8 cellular contexts compared by ENCODE assay signal in genomic region chr6:125749864-125750691, GRCh38. TPM values are rescaled to one million over a fixed set of nuclear protein-coding genes. Genes with fewer than 3 reads are reported as not detected.
DNase-seq lines count a peak whose midpoint lies in the region; ATAC-seq and TF ChIP-seq lines count a peak whose summit lies in the region.

No MANE protein-coding gene starts in this region.

- H3K4me1 ChIP-seq in fibroblast of lung (ENCODE audit: control insufficient read depth, extremely low read depth, insufficient read depth, low read length) (peaks cover 10% of the 10 kb centered on the region), osteoblast (ENCODE audit: insufficient read depth, low read length) (peaks cover 20% of the 10 kb centered on the region)

- no peaks in the 10 kb centered on the region for H3K9me3 Mint-ChIP-seq in activated T-cell treated with anti-CD3 and anti-CD28 coated beads, Interleukin-2, amount 50 U/mL, for 4 hours

- ATAC-seq in activated T-cell treated with anti-CD3 and anti-CD28 coated beads, Interleukin-2, amount 50 U/mL, for 4 hours, result no peak
- ATAC-seq in GM18517 (IDR thresholded peaks at IDR 0.05; ENCODE audit: unreplicated experiment), result no peak
- no peak for ATAC-seq in HG03439 (IDR thresholded peaks at IDR 0.05; ENCODE audit: unreplicated experiment)

- DNase-seq in activated T-cell treated with anti-CD3 and anti-CD28 coated beads, Interleukin-2, amount 50 U/mL, for 4 hours, result no peak
- DNase-seq in activated T-cell treated with anti-CD3 and anti-CD28 coated beads for 4 hours, result no peak
- DNase-seq in SW480 (ENCODE audit: low spot score), result peak; percentile 46
- no peak for DNase-seq in fibroblast of lung (ENCODE audit: low read depth in 2 of 2)
- DNase-seq in osteoblast (ENCODE audit: insufficient read length, low spot score, missing footprints), result no peak
- DNase-seq in GM10266 (ENCODE audit: extremely low spot score), result no peak

- H3K9me3 ChIP-seq in fibroblast of lung (ENCODE audit: control insufficient read depth, insufficient read depth, low read depth, low read length) (no peaks in the 10 kb centered on the region), osteoblast (ENCODE audit: low read depth, low read length) (no peaks in the 10 kb centered on the region)

- H3K27ac ChIP-seq in fibroblast of lung (ENCODE audit: insufficient read depth, low read length), result no peak overlapping the region
- no peak overlapping the region for H3K27ac ChIP-seq in osteoblast (ENCODE audit: low read depth, low read length)

- H3K27me3 ChIP-seq in fibroblast of lung (ENCODE audit: control insufficient read depth, insufficient read depth, low read length) (peaks cover 48% of the 10 kb centered on the region), osteoblast (ENCODE audit: insufficient read depth, low read length) (peaks cover 96% of the 10 kb centered on the region)

- TF ChIP-seq CTCF in fibroblast of lung (conservative IDR thresholded peaks at IDR 0.05 in 1 of 2, IDR thresholded peaks at IDR 0.05 in 1 of 2; ENCODE audit: low read depth in 1 of 2, low read length in 2 of 2) (no peak), osteoblast (IDR thresholded peaks at IDR 0.05; ENCODE audit: extremely low read depth, low read depth, low read length) (no peak), GM10266 (IDR thresholded peaks at IDR 0.05; ENCODE audit: control insufficient read depth, insufficient read depth, low read depth, missing control alignments) (no peak)

- H3K27me3 Mint-ChIP-seq in activated T-cell treated with anti-CD3 and anti-CD28 coated beads, Interleukin-2, amount 50 U/mL, for 4 hours (ENCODE audit: low read depth), result peaks cover 60% of the 10 kb centered on the region

- no peaks in the 10 kb centered on the region for H4K20me1 ChIP-seq in fibroblast of lung (ENCODE audit: control insufficient read depth, extremely low read depth, insufficient read depth, low read length)
- H4K20me1 ChIP-seq in osteoblast (ENCODE audit: insufficient read depth, low read length), result no peaks in the 10 kb centered on the region

- H3K4me3 Mint-ChIP-seq in activated T-cell treated with anti-CD3 and anti-CD28 coated beads, Interleukin-2, amount 50 U/mL, for 4 hours, result peak overlapping the region; percentile 86

- peaks cover 36% of the 10 kb centered on the region for H3K4me1 Mint-ChIP-seq in activated T-cell treated with anti-CD3 and anti-CD28 coated beads, Interleukin-2, amount 50 U/mL, for 4 hours (ENCODE audit: low read depth)

- H2AFZ ChIP-seq in fibroblast of lung (ENCODE audit: low read length) (peak overlapping the region; percentile 12), osteoblast (ENCODE audit: low read length) (peak overlapping the region; percentile 77)

- H3K36me3 Mint-ChIP-seq in activated T-cell treated with anti-CD3 and anti-CD28 coated beads, Interleukin-2, amount 50 U/mL, for 4 hours (ENCODE audit: insufficient read depth), result no peaks in the 10 kb centered on the region

- no peaks in the 10 kb centered on the region for H3K79me2 ChIP-seq in fibroblast of lung (ENCODE audit: control insufficient read depth, insufficient read depth, low read length)
- no peaks in the 10 kb centered on the region for H3K79me2 ChIP-seq in osteoblast (ENCODE audit: insufficient read depth, low read length)

- H3K4me3 ChIP-seq in fibroblast of lung (replicated peaks in 1 of 4; ENCODE audit: control extremely low read depth in 1 of 4, insufficient read depth in 1 of 4, low read depth in 3 of 4, low read length in 4 of 4) (peak overlapping the region; percentile 32 to 70 (median 52)), osteoblast (ENCODE audit: insufficient read depth, low read length) (peak overlapping the region; percentile 75)

- no peak overlapping the region for H3K9ac ChIP-seq in fibroblast of lung (ENCODE audit: insufficient read depth, low read length)

- H3K4me2 ChIP-seq in fibroblast of lung (ENCODE audit: extremely low read depth, insufficient read depth, low read length) (peak overlapping the region; percentile 81), osteoblast (ENCODE audit: insufficient read depth, low read length) (peak overlapping the region; percentile 87)

- H3K36me3 ChIP-seq in fibroblast of lung (ENCODE audit: control insufficient read depth, insufficient read depth, low read length) (no peaks in the 10 kb centered on the region), osteoblast (ENCODE audit: insufficient read depth, low read length) (no peaks in the 10 kb centered on the region)

RNA-seq across cellular contexts. Expression of gene HEY2, which starts 0.6 kb away (rescaled TPM):
- under 1 TPM in 1 of 3 donors, not detected in 2; 0.10 TPM for total RNA-seq in activated T-cell treated with anti-CD3 and anti-CD28 coated beads, Interleukin-2, amount 50 U/mL, for 4 hours
- not detected in 2 replicates for total RNA-seq in fibroblast of lung
- polyA plus RNA-seq in fibroblast of lung, result not detected in 2 replicates
- not detected in 2 replicates for polyA plus RNA-seq in fibroblast of lung (2012)
- polyA minus RNA-seq in fibroblast of lung (ENCODE audit: low replicate concordance), result not detected in 2 replicates
- 2.2 and 2.4 TPM in 2 replicates for total RNA-seq in osteoblast

RNA-seq across cellular contexts. Expression of gene NCOA7, which starts 40.7 kb away (rescaled TPM):
- total RNA-seq in activated T-cell treated with anti-CD3 and anti-CD28 coated beads, Interleukin-2, amount 50 U/mL, for 4 hours, result 10 to 100 TPM; 47.8 to 58.8 (median 57.8) TPM
- total RNA-seq in fibroblast of lung (38.5 and 49.9 TPM in 2 replicates), osteoblast (30.4 and 34.0 TPM in 2 replicates)
- 12.8 and 13.7 TPM in 2 replicates for polyA plus RNA-seq in fibroblast of lung
- 12.6 and 14.7 TPM in 2 replicates for polyA plus RNA-seq in fibroblast of lung (2012)
- polyA minus RNA-seq in fibroblast of lung (ENCODE audit: low replicate concordance), result 1.3 and 6.9 TPM in 2 replicates
